ENCODE assay signal across 22 cellular contexts in genomic region chr11:9657531-9657930, GRCh38.
"Had no signal": no experiment of that assay in that cellular context is flagged by ENCODE, and none has a peak within 500 bp of the region (broad histone marks: within the 10 kb centered on the region; RNA-seq: fewer than 3 reads in every experiment).

No MANE protein-coding gene starts in this region.

- DNase-seq: activated CD4-positive, alpha-beta T cell treated with anti-CD3 and anti-CD28 coated beads for 4 hours; activated CD8-positive, alpha-beta memory T cell treated with anti-CD3 and anti-CD28 coated beads, Interleukin-2, amount 50 U/mL, for 48 hours; activated CD8-positive, alpha-beta T cell treated with anti-CD3 and anti-CD28 coated beads for 36 hours; activated naive CD4-positive, alpha-beta T cell treated with anti-CD3 and anti-CD28 coated beads, Interleukin-2, amount 50 U/mL, for 16 hours; activated naive CD8-positive, alpha-beta T cell treated with anti-CD3 and anti-CD28 coated beads, Interleukin-2, amount 10 ng/mL, durations not matched to agents 7 days and 5 days; activated T-cell treated with anti-CD3 and anti-CD28 coated beads, Interleukin-2, amount 50 U/mL, for 1 hour; adrenal gland; anterior cingulate cortex; cerebellar nuclear complex; Kasumi-1; NCI-H1105 treated with DMSO at 0.1 percent for 48 hours; NCI-H1436 treated with DMSO at 0.1 percent for 48 hours; NCI-H187; NCI-H2081; NCI-H446; NCI-H524; SIG-M5; T-cell; T-helper 2 cell; T1000 had no signal

- H3K4me3 ChIP-seq: adrenal gland had no signal

- H3K27ac ChIP-seq: adrenal gland, VCaP had no signal

- ATAC-seq: activated CD4-positive, CD25-positive, alpha-beta regulatory T cell treated with anti-CD3 and anti-CD28 coated beads, Interleukin-2, amount 50 U/mL, for 24 hours; activated CD8-positive, alpha-beta T cell treated with anti-CD3 and anti-CD28 coated beads for 36 hours; T-cell had no signal

- H3K36me3 ChIP-seq: adrenal gland had no signal

- H3K27ac Mint-ChIP-seq: activated CD8-positive, alpha-beta T cell treated with anti-CD3 and anti-CD28 coated beads for 36 hours; activated naive CD8-positive, alpha-beta T cell treated with anti-CD3 and anti-CD28 coated beads, Interleukin-2, amount 10 ng/mL, durations not matched to agents 7 days and 5 days; T-cell had no signal

- H3K36me3 Mint-ChIP-seq: activated naive CD8-positive, alpha-beta T cell treated with anti-CD3 and anti-CD28 coated beads, Interleukin-2, amount 10 ng/mL, durations not matched to agents 7 days and 5 days; T-cell had no signal

- H3K4me1 ChIP-seq: adrenal gland had no signal

- H3K9me3 Mint-ChIP-seq: activated CD8-positive, alpha-beta T cell treated with anti-CD3 and anti-CD28 coated beads for 36 hours; activated naive CD8-positive, alpha-beta T cell treated with anti-CD3 and anti-CD28 coated beads, Interleukin-2, amount 10 ng/mL, durations not matched to agents 7 days and 5 days; T-cell had no signal

- H3K9me3 ChIP-seq: adrenal gland had no signal

- H3K27me3 ChIP-seq: adrenal gland had no signal

- H3K4me3 Mint-ChIP-seq: activated CD8-positive, alpha-beta T cell treated with anti-CD3 and anti-CD28 coated beads for 36 hours; activated naive CD8-positive, alpha-beta T cell treated with anti-CD3 and anti-CD28 coated beads, Interleukin-2, amount 10 ng/mL, durations not matched to agents 7 days and 5 days; T-cell had no signal
